Comparison of ENCODE assay signal across 20 cellular contexts in the genomic region with DNA sequence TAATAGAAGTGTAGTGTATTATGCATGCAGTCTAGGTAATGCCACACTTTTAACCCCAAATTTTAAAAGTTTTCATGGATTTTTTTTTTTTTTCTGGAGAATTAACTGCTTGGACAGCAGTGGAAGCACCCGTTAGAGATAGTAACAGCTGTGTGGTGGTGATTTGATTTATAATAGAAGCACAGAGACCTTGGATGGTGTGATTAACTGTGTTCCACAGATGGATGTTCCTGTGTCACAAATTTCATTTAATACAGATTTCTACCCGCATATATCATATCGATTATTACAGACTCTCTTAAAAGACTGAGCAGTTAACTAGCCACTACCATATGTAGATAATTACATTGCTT.
"Had no signal": no experiment of that assay in that cellular context is flagged by ENCODE, and none has a peak within 500 bp of the region (broad histone marks: within the 10 kb centered on the region; RNA-seq: fewer than 3 reads in every experiment).

No MANE protein-coding gene starts in this region.

- H3K27ac Mint-ChIP-seq: activated T-cell treated with anti-CD3 and anti-CD28 coated beads, Interleukin-2, amount 50 U/mL, for 72 hours; naive thymus-derived CD8-positive, alpha-beta T cell had no signal

- H3K9me3 Mint-ChIP-seq: activated T-cell treated with anti-CD3 and anti-CD28 coated beads, Interleukin-2, amount 50 U/mL, for 72 hours; naive thymus-derived CD8-positive, alpha-beta T cell had no signal

- H3K36me3 ChIP-seq: breast epithelium, left lung, ovary, uterus had no signal

- H3K27me3 Mint-ChIP-seq: naive thymus-derived CD8-positive, alpha-beta T cell had no signal

- H3K27me3 ChIP-seq: breast epithelium, left lung, ovary, tibial nerve, uterus had no signal

- H3K4me3 Mint-ChIP-seq: activated T-cell treated with anti-CD3 and anti-CD28 coated beads, Interleukin-2, amount 50 U/mL, for 72 hours; naive thymus-derived CD8-positive, alpha-beta T cell had no signal

- H3K36me3 Mint-ChIP-seq: naive thymus-derived CD8-positive, alpha-beta T cell had no signal

- H3K4me1 ChIP-seq: breast epithelium, left lung, tibial nerve, uterus had no signal

- ATAC-seq: activated T-cell treated with anti-CD3 and anti-CD28 coated beads, Interleukin-2, amount 50 U/mL, for 72 hours; left lung; mucosa of descending colon; naive thymus-derived CD8-positive, alpha-beta T cell had no signal

- H3K9me3 ChIP-seq: breast epithelium, left lung, mucosa of descending colon, ovary, tibial nerve, uterus had no signal

- DNase-seq: activated CD4-positive, alpha-beta T cell treated with anti-CD3 and anti-CD28 coated beads, Interleukin-2, amount 50 U/mL, for 1 hour; activated CD4-positive, CD25-positive, alpha-beta regulatory T cell treated with anti-CD3 and anti-CD28 coated beads, Interleukin-2, amount 50 U/mL, for 72 hours; activated CD8-positive, alpha-beta memory T cell treated with anti-CD3 and anti-CD28 coated beads for 24 hours; activated effector memory CD4-positive, alpha-beta T cell treated with anti-CD3 and anti-CD28 coated beads, Interleukin-2, amount 50 U/mL, for 16 hours; activated naive CD4-positive, alpha-beta T cell treated with anti-CD3 and anti-CD28 coated beads, Interleukin-2, amount 50 U/mL, for 16 hours; activated T-cell treated with anti-CD3 and anti-CD28 coated beads, Interleukin-2, amount 50 U/mL, for 72 hours; aorta; effector memory CD4-positive, alpha-beta T cell; kidney; left lung; mucosa of descending colon; naive thymus-derived CD8-positive, alpha-beta T cell; ovary; stimulated activated CD4-positive, alpha-beta T cell treated with anti-CD3 and anti-CD28 coated beads, Interleukin-12 subunit alpha, Interleukin-12 subunit beta, amount 100 ng/mL, for 4 hours; stimulated activated CD4-positive, alpha-beta T cell treated with anti-CD3 and anti-CD28 coated beads, Interleukin-1b, Interleukin-23, amount 100 ng/mL, for 48 hours; stimulated activated CD8-positive, alpha-beta memory T cell treated with anti-CD3 and anti-CD28 coated beads, Interleukin-4, amount 100 ng/mL, for 48 hours; stimulated activated naive CD4-positive, alpha-beta T cell; uterus had no signal

- H3K27ac ChIP-seq: breast epithelium, left lung, ovary, tibial nerve, uterus had no signal

- H3K4me3 ChIP-seq: breast epithelium, left lung, mucosa of descending colon, ovary, tibial nerve, uterus had no signal
